8 cellular contexts compared by ENCODE assay signal in the genomic region with DNA sequence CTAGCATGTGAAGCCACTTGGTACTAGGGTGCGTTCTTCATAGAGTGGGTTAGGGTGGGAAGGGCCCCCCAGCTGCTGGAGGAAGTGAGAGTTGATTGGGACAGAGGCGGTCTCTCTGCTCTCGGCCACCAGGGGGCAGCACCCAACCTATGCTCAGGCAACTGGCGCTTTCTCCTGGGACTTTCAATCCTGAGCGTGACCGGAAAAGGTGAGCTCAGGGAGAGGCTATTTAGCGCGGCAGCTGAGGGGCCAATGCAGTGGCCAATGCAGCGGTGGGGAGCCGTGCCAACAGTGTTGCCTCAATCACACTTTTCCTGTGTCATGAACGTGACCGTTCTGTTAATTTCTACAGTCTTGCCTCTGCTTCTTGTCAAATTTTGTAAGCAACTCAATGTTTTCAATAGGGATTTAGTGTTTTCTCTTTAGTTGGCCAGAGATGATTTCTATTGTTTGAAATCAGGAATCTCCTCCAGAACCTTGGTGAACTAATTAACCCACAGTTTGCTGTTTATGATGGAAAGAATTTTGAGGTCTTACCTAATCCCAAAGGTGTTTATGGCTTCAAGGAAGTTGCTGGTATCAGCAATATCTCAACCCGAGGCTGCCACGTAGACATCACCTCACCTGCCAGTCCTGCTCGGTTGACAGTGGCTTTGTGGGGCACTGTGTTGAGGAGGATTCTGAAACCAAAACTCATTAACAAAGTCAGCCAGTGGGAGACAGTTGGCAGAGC.
DNase-seq lines count a peak whose midpoint lies in the region; ATAC-seq and TF ChIP-seq lines count a peak whose summit lies in the region.

No MANE protein-coding gene starts in this region.

- H3K4me1 ChIP-seq in SJCRH30 (peaks cover 4% of the 10 kb centered on the region; the same call in 1 of the 2 replicates), cardiac muscle cell (ENCODE audit: low read depth) (peaks cover under 1% of the 10 kb centered on the region)

- no peak overlapping the region for H3K4me3 ChIP-seq in SJCRH30
- no peak overlapping the region for H3K4me3 ChIP-seq in cardiac muscle cell

- no peaks in the 10 kb centered on the region for H3K9me3 ChIP-seq in SJCRH30 (replicated peaks)
- no peaks in the 10 kb centered on the region for H3K9me3 ChIP-seq in cardiac muscle cell (ENCODE audit: low read depth)

- ATAC-seq in GM19372 (IDR thresholded peaks at IDR 0.05; ENCODE audit: low read depth, unreplicated experiment): peak; percentile 75
- peak in 1 of 2 donors; percentile 72 for ATAC-seq in activated naive CD4-positive, alpha-beta T cell treated with anti-CD3 and anti-CD28 coated beads, Interleukin-2, amount 50 U/mL, for 72 hours

- H3K9me3 Mint-ChIP-seq in activated naive CD4-positive, alpha-beta T cell treated with anti-CD3 and anti-CD28 coated beads, Interleukin-2, amount 50 U/mL, for 72 hours: peaks cover 27 to 28% of the 10 kb centered on the region in 2 donors

- peak; percentile 43 for DNase-seq in HPDE6-E6E7 (ENCODE audit: extremely low spot score)
- DNase-seq in SJCRH30: peak; percentile 79 to 88
- DNase-seq in activated naive CD4-positive, alpha-beta T cell treated with anti-CD3 and anti-CD28 coated beads, Interleukin-2, amount 50 U/mL, for 72 hours (ENCODE audit: low spot score in 2 of 2): peak; percentile 31 to 58
- DNase-seq in cardiac muscle cell (ENCODE audit: low read depth in 1 of 2, low spot score in 1 of 2): peak; percentile 80 to 92
- peak; percentile 55 to 93 (median 81) for DNase-seq in posterior cingulate gyrus
- peak; percentile 88 for DNase-seq in ureter (ENCODE audit: low spot score)

- H3K27ac Mint-ChIP-seq in activated naive CD4-positive, alpha-beta T cell treated with anti-CD3 and anti-CD28 coated beads, Interleukin-2, amount 50 U/mL, for 72 hours: no peak overlapping the region

- H3K36me3 ChIP-seq in SJCRH30 (no peaks in the 10 kb centered on the region), cardiac muscle cell (no peaks in the 10 kb centered on the region)

- no peak overlapping the region for H3K27ac ChIP-seq in C4-2B
- H3K27ac ChIP-seq in SJCRH30: no peak overlapping the region
- no peak overlapping the region for H3K27ac ChIP-seq in cardiac muscle cell

- H3K36me3 Mint-ChIP-seq in activated naive CD4-positive, alpha-beta T cell treated with anti-CD3 and anti-CD28 coated beads, Interleukin-2, amount 50 U/mL, for 72 hours: peaks cover 28 to 29% of the 10 kb centered on the region in 2 donors

- intact Hi-C loops in posterior cingulate gyrus (cut with DNase I): loop anchor here (5.0 kb wide), 1 partner anchor 799 kb away; no protein-coding TSS in a partner anchor

- H3K27me3 ChIP-seq in SJCRH30: no peaks in the 10 kb centered on the region
- H3K27me3 ChIP-seq in cardiac muscle cell: no peaks in the 10 kb centered on the region

- peak; percentile 97 for TF ChIP-seq CTCF in C4-2B (conservative IDR thresholded peaks at IDR 0.05)
- TF ChIP-seq CTCF in cardiac muscle cell (IDR thresholded peaks at IDR 0.05; ENCODE audit: low read depth, low read length): peak; percentile 92
